In the genomic region with DNA sequence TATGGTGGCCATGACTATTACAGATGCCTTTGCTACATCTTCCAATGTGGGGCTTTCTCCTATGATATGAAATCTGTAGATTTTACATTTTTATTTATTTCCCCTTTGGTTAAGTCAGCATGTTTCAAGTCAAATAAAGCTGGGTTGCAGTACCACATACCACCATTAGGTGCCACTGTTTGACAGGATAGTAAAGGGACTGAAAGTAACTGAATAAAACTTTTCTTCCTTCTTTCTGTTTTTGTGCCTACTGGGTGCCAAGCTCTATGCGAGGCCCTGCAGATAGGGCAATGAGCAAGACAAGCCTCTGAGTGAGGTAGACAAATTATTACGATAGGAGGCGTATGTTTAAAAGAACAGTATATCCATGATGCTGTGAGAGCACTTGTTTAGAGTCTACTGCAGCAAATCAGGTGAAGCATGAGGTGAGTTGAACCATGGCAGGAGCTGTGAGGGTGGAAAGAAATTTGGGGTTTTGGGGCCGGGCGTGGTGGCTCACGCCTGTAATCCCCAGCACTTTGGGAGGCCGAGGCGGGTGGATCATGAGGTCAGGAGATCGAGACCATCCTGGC, we compare ENCODE assay signal across 9 cellular contexts.
DNase-seq lines count a peak whose midpoint lies in the region; ATAC-seq and TF ChIP-seq lines count a peak whose summit lies in the region.
"Had no signal": no experiment of that assay in that cellular context is flagged by ENCODE, and none has a peak within 500 bp of the region (broad histone marks: within the 10 kb centered on the region; RNA-seq: fewer than 3 reads in every experiment).

No MANE protein-coding gene starts in this region.

- no peak overlapping the region for H3K4me3 ChIP-seq in AG04450 (ENCODE audit: low read depth, low read length)
- H3K4me3 ChIP-seq in GM12864 (ENCODE audit: low read depth, low read length): no peak overlapping the region
- H3K4me3 ChIP-seq in hepatocyte: no peak overlapping the region
- H3K4me3 ChIP-seq in lower leg skin (ENCODE audit: low read depth, poor library complexity, severe bottlenecking): no peak overlapping the region
- H3K4me3 ChIP-seq: HAP-1 had no signal

- DNase-seq in AG04450 (ENCODE audit: low read depth, low spot score) (no peak), GM12864 (ENCODE audit: low read depth) (peak; percentile 8), SKM-1 (lab: John Stamatoyannopoulos, UW; ENCODE audit: unreplicated experiment) (peak; percentile 3), hepatocyte (ENCODE audit: low spot score) (no peak), putamen (ENCODE audit: low spot score) (no peak), lower leg skin (ENCODE audit: low spot score in 2 of 2) (no peak), sciatic nerve (ENCODE audit: low spot score) (no peak)
- DNase-seq in NK-92 treated with Interleukin-12 subunit alpha and Interleukin-12 subunit beta, amount 100 ng/mL, for 24 hours (lab: John Stamatoyannopoulos, UW): no peak

- no peak overlapping the region for H2AFZ ChIP-seq in hepatocyte

- POLR2A ChIA-PET in AG04450 (lab: Yijun Ruan, JAX): interaction anchor here (0.7 kb wide), 1 partner anchor 31 kb away, joined by 16 read pairs; no protein-coding TSS in a partner anchor

- no peaks in the 10 kb centered on the region for H3K4me1 ChIP-seq in hepatocyte (ENCODE audit: insufficient read depth)
- H3K4me1 ChIP-seq: HAP-1 had no signal

- H3K27me3 ChIP-seq in AG04450 (ENCODE audit: control insufficient read depth, insufficient read depth, low read length) (no peaks in the 10 kb centered on the region), hepatocyte (no peaks in the 10 kb centered on the region)

- ATAC-seq in sciatic nerve: no peak

- TF ChIP-seq POLR2A in lower leg skin (IDR thresholded peaks at IDR 0.05): no peak

- CTCF ChIA-PET in AG04450 (lab: Charles Lee): interaction anchor here (0.5 to 1.6 kb wide), 6 partner anchors 14 to 419 kb away, joined by 3 to 9 read pairs (median 4); no protein-coding TSS in a partner anchor

- intact Hi-C loops in lower leg skin (cut with DNase I; ENCODE audit: low total_unique reads): no loop called here
- intact Hi-C loops in sciatic nerve (cut with DNase I): no loop called here

- no peak overlapping the region for H3K4me2 ChIP-seq in hepatocyte

- H3K79me2 ChIP-seq in hepatocyte: no peaks in the 10 kb centered on the region

- 98% methylated on average over 9 of the region's 9 CpGs for WGBS in hepatocyte (ENCODE audit: low lambda C conversion rate, missing lambda C conversion rate)
- 96 to 97% methylated on average over 9 of the region's 9 CpGs for WGBS in lower leg skin, 2 donors

- no peaks in the 10 kb centered on the region for H3K36me3 ChIP-seq in hepatocyte (replicated peaks; ENCODE audit: insufficient read depth, low read depth)
- H3K36me3 ChIP-seq: HAP-1 had no signal

- H3K9me2 ChIP-seq in hepatocyte (replicated peaks; ENCODE audit: insufficient read depth): no peaks in the 10 kb centered on the region

- H3K27ac ChIP-seq in AG04450 (ENCODE audit: low read depth, low read length) (no peak overlapping the region), hepatocyte (no peak overlapping the region)

- peaks cover 7% of the 10 kb centered on the region for H3K9me3 ChIP-seq in AG04450 (ENCODE audit: control insufficient read depth, insufficient read depth, low read length)
- no peaks in the 10 kb centered on the region for H3K9me3 ChIP-seq in hepatocyte (ENCODE audit: low read depth)

- H4K20me1 ChIP-seq in hepatocyte (ENCODE audit: insufficient read depth, poor library complexity, severe bottlenecking): no peaks in the 10 kb centered on the region

- peak; percentile 70 for TF ChIP-seq CTCF in AG04450 (IDR thresholded peaks at IDR 0.05; ENCODE audit: low read depth, low read length)
- TF ChIP-seq CTCF in GM12864 (IDR thresholded peaks at IDR 0.05; ENCODE audit: low read depth, low read length, missing control alignments): peak; percentile 74
- TF ChIP-seq CTCF in hepatocyte (IDR thresholded peaks at IDR 0.05; ENCODE audit: poor library complexity): peak; percentile 27
- no peak for TF ChIP-seq CTCF in lower leg skin (IDR thresholded peaks at IDR 0.05)

Comparison
In these comparisons a context has a peak if more than half of its experiments do, and no peak if none do; other contexts are left out.
1. DNase-seq: peak in GM12864 (single experiment) and SKM-1 (single experiment); none in AG04450 (single experiment), hepatocyte (single experiment), NK-92 treated with Interleukin-12 subunit alpha and Interleukin-12 subunit beta, amount 100 ng/mL, for 24 hours (single experiment), putamen (single experiment), lower leg skin (0 of 2) and sciatic nerve (single experiment).
2. CTCF ChIP-seq: peak in AG04450 (single experiment), GM12864 (single experiment) and hepatocyte (single experiment); none in lower leg skin (0 of 3).